ENCODE assay signal across 28 cellular contexts in genomic region chr9:73911814-73912213, GRCh38.
"Had no signal": no experiment of that assay in that cellular context is flagged by ENCODE, and none has a peak within 500 bp of the region (broad histone marks: within the 10 kb centered on the region; RNA-seq: fewer than 3 reads in every experiment).

No MANE protein-coding gene starts in this region.

- H3K4me3 Mint-ChIP-seq: immature natural killer cell; mesothelial cell of epicardium; naive B cell; natural killer cell treated with Interleukin-12 subunit alpha and Interleukin-12 subunit beta and Interleukin-15 and Interleukin-18, amount 100 ng/mL, for 72 hours; neural crest cell; stimulated activated effector memory CD8-positive, alpha-beta T cell treated with anti-CD3 and anti-CD28 coated beads, Interleukin-12 subunit alpha, Interleukin-12 subunit beta, amount 100 ng/mL, for 72 hours; type B pancreatic cell had no signal

- H3K27ac Mint-ChIP-seq: immature natural killer cell; mesothelial cell of epicardium; naive B cell; natural killer cell treated with Interleukin-12 subunit alpha and Interleukin-12 subunit beta and Interleukin-15 and Interleukin-18, amount 100 ng/mL, for 72 hours; progenitor cell of endocrine pancreas; stimulated activated effector memory CD8-positive, alpha-beta T cell treated with anti-CD3 and anti-CD28 coated beads, Interleukin-12 subunit alpha, Interleukin-12 subunit beta, amount 100 ng/mL, for 72 hours; type B pancreatic cell had no signal

- H3K9me3 ChIP-seq: esophagus squamous epithelium, heart right ventricle, left lung, mucosa of descending colon, neutrophil, pancreas, right atrium auricular region, sigmoid colon, stomach, thyroid gland had no signal

- H3K4me1 ChIP-seq: esophagus squamous epithelium, heart right ventricle, left lung, pancreas, right atrium auricular region, sigmoid colon, stomach, thyroid gland had no signal

- H3K27ac ChIP-seq: coronary artery, esophagus squamous epithelium, heart right ventricle, left lung, neutrophil, pancreas, right atrium auricular region, sigmoid colon, stomach, thyroid gland had no signal

- H3K27me3 Mint-ChIP-seq: naive B cell; natural killer cell treated with Interleukin-12 subunit alpha and Interleukin-12 subunit beta and Interleukin-15 and Interleukin-18, amount 100 ng/mL, for 72 hours; progenitor cell of endocrine pancreas; type B pancreatic cell had no signal

- H3K27me3 ChIP-seq: esophagus squamous epithelium, heart right ventricle, left lung, neutrophil, pancreas, right atrium auricular region, sigmoid colon, stomach, thyroid gland had no signal

- H3K9me3 Mint-ChIP-seq: immature natural killer cell; mesothelial cell of epicardium; natural killer cell treated with Interleukin-12 subunit alpha and Interleukin-12 subunit beta and Interleukin-15 and Interleukin-18, amount 100 ng/mL, for 72 hours; neural crest cell; type B pancreatic cell had no signal

- H3K4me1 Mint-ChIP-seq: immature natural killer cell; mesothelial cell of epicardium; naive B cell; neural crest cell; stimulated activated effector memory CD8-positive, alpha-beta T cell treated with anti-CD3 and anti-CD28 coated beads, Interleukin-12 subunit alpha, Interleukin-12 subunit beta, amount 100 ng/mL, for 72 hours had no signal

- DNase-seq: dermis blood vessel endothelial cell; effector memory CD4-positive, alpha-beta T cell; esophagus squamous epithelium; foreskin melanocyte; glutamatergic neuron; heart right ventricle; hypothalamus; immature natural killer cell; left lung; mesenchymal stem cell; mucosa of descending colon; naive B cell; pancreas; sigmoid colon; stimulated activated CD4-positive, alpha-beta T cell treated with anti-CD3 and anti-CD28 coated beads, Interleukin-2, amount 100 ng/mL, for 24 hours; stimulated activated CD4-positive, alpha-beta T cell treated with anti-CD3 and anti-CD28 coated beads, Interleukin-4, amount 100 ng/mL, for 24 hours; stimulated activated naive CD4-positive, alpha-beta T cell treated with Interleukin-2 at 50 U/mL for 16 hours; stomach; thyroid gland had no signal

- H3K36me3 Mint-ChIP-seq: immature natural killer cell; mesothelial cell of epicardium; naive B cell; natural killer cell treated with Interleukin-12 subunit alpha and Interleukin-12 subunit beta and Interleukin-15 and Interleukin-18, amount 100 ng/mL, for 72 hours; stimulated activated effector memory CD8-positive, alpha-beta T cell treated with anti-CD3 and anti-CD28 coated beads, Interleukin-12 subunit alpha, Interleukin-12 subunit beta, amount 100 ng/mL, for 72 hours; type B pancreatic cell had no signal

- H3K36me3 ChIP-seq: esophagus squamous epithelium, heart right ventricle, left lung, neutrophil, pancreas, right atrium auricular region, sigmoid colon, stomach, thyroid gland had no signal

- H3K4me3 ChIP-seq: coronary artery, esophagus squamous epithelium, heart right ventricle, left lung, mucosa of descending colon, pancreas, right atrium auricular region, sigmoid colon, stomach, thyroid gland had no signal

- ATAC-seq: heart right ventricle; left lung; mucosa of descending colon; natural killer cell treated with Interleukin-12 subunit alpha and Interleukin-12 subunit beta and Interleukin-15 and Interleukin-18, amount 100 ng/mL, for 72 hours; pancreas; stimulated activated effector memory CD8-positive, alpha-beta T cell treated with anti-CD3 and anti-CD28 coated beads, Interleukin-12 subunit alpha, Interleukin-12 subunit beta, amount 100 ng/mL, for 72 hours had no signal
